8 cellular contexts compared by ENCODE assay signal in genomic region chr3:138862924-138863775, GRCh38. TPM values are rescaled to one million over a fixed set of nuclear protein-coding genes. Genes with fewer than 3 reads are reported as not detected.
DNase-seq lines count a peak whose midpoint lies in the region; ATAC-seq, FAIRE-seq and TF ChIP-seq lines count a peak whose summit lies in the region.
"Had no signal": no experiment of that assay in that cellular context is flagged by ENCODE, and none has a peak within 500 bp of the region (broad histone marks: within the 10 kb centered on the region; RNA-seq: fewer than 3 reads in every experiment).

No MANE protein-coding gene starts in this region.

- ATAC-seq in HCT116 = peak; percentile 84
- ATAC-seq in lower lobe of right lung = peak; percentile 70 to 86
- ATAC-seq: T-cell had no signal

- POLR2A ChIA-PET in HCT116 (lab: Charles Lee) = interaction anchor here (0.8 to 1.3 kb wide), 6 partner anchors 8 to 52 kb away, joined by 3 to 6 read pairs (median 4); partner anchors contain the start of gene PIK3CB
- POLR2A ChIA-PET in CD4-positive, alpha-beta memory T cell (lab: Charles Lee; ENCODE audit: partially characterized antibody) = no interaction called here

- no peaks in the 10 kb centered on the region for H3K79me2 ChIP-seq in HCT116 (ENCODE audit: insufficient read depth, low read length)

- no peak overlapping the region for H3K4me3 Mint-ChIP-seq in T-helper 2 cell treated with Interferon-gamma antibody and Interleukin-4, amounts not matched to agents 5 μg/mL and 100 μg/mL, for 36 hours
- no peak overlapping the region for H3K4me3 Mint-ChIP-seq in CD4-positive, alpha-beta memory T cell
- H3K4me3 Mint-ChIP-seq: T-cell had no signal

- peak; percentile 44 for TF ChIP-seq POLR2A in HCT116 (IDR thresholded peaks at IDR 0.05; ENCODE audit: borderline replicate concordance, extremely low read depth, insufficient read depth, insufficient read length)

- H2AFZ ChIP-seq in HCT116 (ENCODE audit: low read depth, low read length, poor library complexity, severe bottlenecking) = peak overlapping the region; percentile 82

- no peaks in the 10 kb centered on the region for H3K9me2 ChIP-seq in HCT116 (ENCODE audit: insufficient read depth)

- DNase-seq in HCT116 (ENCODE audit: low read depth, low spot score) (peak; percentile 81), NCI-H526 (lab: John Stamatoyannopoulos, UW) (peak; percentile 77 to 84), choroid plexus epithelial cell (ENCODE audit: low read depth) (peak; percentile 67), lower lobe of right lung (no peak), urothelium cell line (ENCODE audit: low spot score) (peak; percentile 67)
- DNase-seq in T-helper 2 cell treated with Interferon-gamma antibody and Interleukin-4, amounts not matched to agents 5 μg/mL and 100 μg/mL, for 36 hours (ENCODE audit: low spot score) = no peak
- no peak for DNase-seq in CD4-positive, alpha-beta memory T cell

- H3K4me2 ChIP-seq in HCT116 (ENCODE audit: low read length) = peak overlapping the region; percentile 90

- no peaks in the 10 kb centered on the region for H4K20me1 ChIP-seq in HCT116 (ENCODE audit: insufficient read depth)

- TF ChIP-seq CTCF in HCT116 (IDR thresholded peaks at IDR 0.05 in 2 of 3, conservative IDR thresholded peaks at IDR 0.05 in 1 of 3; ENCODE audit: borderline replicate concordance in 1 of 3, insufficient read depth in 1 of 3, low read depth in 2 of 3, low read length in 2 of 3) (no peak), choroid plexus epithelial cell (conservative IDR thresholded peaks at IDR 0.05; ENCODE audit: low read depth, low read length) (no peak), lower lobe of right lung (IDR thresholded peaks at IDR 0.05) (no peak)

- H3K4me3 ChIP-seq in HCT116 (replicated peaks in 1 of 2; ENCODE audit: low read depth in 1 of 2, low read length in 2 of 2) (peak overlapping the region; percentile 13 to 53), choroid plexus epithelial cell (ENCODE audit: low read depth, low read length) (no peak overlapping the region), lower lobe of right lung (no peak overlapping the region)
- H3K4me3 ChIP-seq in CD4-positive, alpha-beta memory T cell (ENCODE audit: low read length in 2 of 2) = no peak overlapping the region

- no peak overlapping the region for H3K27ac Mint-ChIP-seq in T-helper 2 cell treated with Interferon-gamma antibody and Interleukin-4, amounts not matched to agents 5 μg/mL and 100 μg/mL, for 36 hours
- peak overlapping the region in 2 of 7 donors; percentile 0 to 16 for H3K27ac Mint-ChIP-seq in CD4-positive, alpha-beta memory T cell
- H3K27ac Mint-ChIP-seq: T-cell had no signal

- no peaks in the 10 kb centered on the region for H3K4me1 Mint-ChIP-seq in T-helper 2 cell treated with Interferon-gamma antibody and Interleukin-4, amounts not matched to agents 5 μg/mL and 100 μg/mL, for 36 hours (ENCODE audit: low read depth)
- H3K4me1 Mint-ChIP-seq in CD4-positive, alpha-beta memory T cell = peaks cover 0 to 9% (median 6%) of the 10 kb centered on the region in 4 donors

- H3K36me3 Mint-ChIP-seq in T-helper 2 cell treated with Interferon-gamma antibody and Interleukin-4, amounts not matched to agents 5 μg/mL and 100 μg/mL, for 36 hours (ENCODE audit: low read depth) = no peaks in the 10 kb centered on the region
- no peaks in the 10 kb centered on the region for H3K36me3 Mint-ChIP-seq in CD4-positive, alpha-beta memory T cell
- H3K36me3 Mint-ChIP-seq: T-cell had no signal

- H3K27ac ChIP-seq in HCT116 (ENCODE audit: low read depth, low read length) (peak overlapping the region; percentile 75), lower lobe of right lung (peak overlapping the region; percentile 47)
- no peak overlapping the region for H3K27ac ChIP-seq in CD4-positive, alpha-beta memory T cell (ENCODE audit: low read depth, low read length)

- peak overlapping the region; percentile 71 for H3K9ac ChIP-seq in HCT116 (ENCODE audit: low read length)

- H3K36me3 ChIP-seq in HCT116 (ENCODE audit: control insufficient read depth in 1 of 2, insufficient read depth in 2 of 2, low read length in 2 of 2) = no peaks in the 10 kb centered on the region
- no peaks in the 10 kb centered on the region for H3K36me3 ChIP-seq in lower lobe of right lung
- no peaks in the 10 kb centered on the region for H3K36me3 ChIP-seq in CD4-positive, alpha-beta memory T cell (ENCODE audit: insufficient read depth, low read length)

- BruUV-seq in HCT116 (replicated peaks; lab: Mats Ljungman, UMichigan) = TSS peak; percentile 84

- TF ChIP-seq RAD21 in HCT116 (IDR thresholded peaks at IDR 0.05; ENCODE audit: low read depth) = peak; percentile 20; the same call in 1 of the 2 replicates

- H3K9me3 Mint-ChIP-seq in T-helper 2 cell treated with Interferon-gamma antibody and Interleukin-4, amounts not matched to agents 5 μg/mL and 100 μg/mL, for 36 hours = no peaks in the 10 kb centered on the region
- H3K9me3 Mint-ChIP-seq in CD4-positive, alpha-beta memory T cell = no peaks in the 10 kb centered on the region
- H3K9me3 Mint-ChIP-seq: T-cell had no signal

- H3K9me3 ChIP-seq in HCT116 (ENCODE audit: control insufficient read depth in 1 of 2, insufficient read depth in 1 of 2, low read depth in 1 of 2, low read length in 2 of 2) (no peaks in the 10 kb centered on the region), lower lobe of right lung (no peaks in the 10 kb centered on the region)
- H3K9me3 ChIP-seq in CD4-positive, alpha-beta memory T cell (ENCODE audit: control insufficient read depth in 1 of 2, low read length in 2 of 2) = no peaks in the 10 kb centered on the region

- peaks cover 3% of the 10 kb centered on the region for H3K27me3 Mint-ChIP-seq in T-helper 2 cell treated with Interferon-gamma antibody and Interleukin-4, amounts not matched to agents 5 μg/mL and 100 μg/mL, for 36 hours (ENCODE audit: low read depth)
- no peaks in the 10 kb centered on the region for H3K27me3 Mint-ChIP-seq in CD4-positive, alpha-beta memory T cell
- H3K27me3 Mint-ChIP-seq: T-cell had no signal

- CTCF ChIA-PET in HCT116 (lab: Charles Lee) = interaction anchor here (1.7 to 2.2 kb wide), 2 partner anchors 53 to 60 kb away, joined by 4 to 15 read pairs; no protein-coding TSS in a partner anchor
- CTCF ChIA-PET in CD4-positive, alpha-beta memory T cell (lab: Charles Lee; ENCODE audit: partially characterized antibody) = interaction anchor here (1.4 kb wide), 1 partner anchor 52 kb away, joined by 3 read pairs; no protein-coding TSS in a partner anchor

- intact Hi-C loops in HCT116 (cut with micrococcal nuclease) (loop anchor here (1.0 to 2.0 kb wide), 2 partner anchors 29 to 54 kb away; partner anchors contain the start of gene PIK3CB), lower lobe of right lung (cut with DNase I) (no loop called here)
- intact Hi-C loops in CD4-positive, alpha-beta memory T cell (cut with micrococcal nuclease) = no loop called here

- FAIRE-seq in urothelium cell line (lab: Jason Lieb, UNC) = no peak

- H3K27me3 ChIP-seq in HCT116 (ENCODE audit: insufficient read depth, low read length) (no peaks in the 10 kb centered on the region), lower lobe of right lung (ENCODE audit: low read depth) (no peaks in the 10 kb centered on the region)
- no peaks in the 10 kb centered on the region for H3K27me3 ChIP-seq in CD4-positive, alpha-beta memory T cell (ENCODE audit: insufficient read depth, low read length)

- peaks cover 28 to 40% of the 10 kb centered on the region in 2 experiments for H3K4me1 ChIP-seq in HCT116 (ENCODE audit: control insufficient read depth in 1 of 2, insufficient read depth in 2 of 2, low read length in 2 of 2)
- peaks cover 16% of the 10 kb centered on the region for H3K4me1 ChIP-seq in lower lobe of right lung
- H3K4me1 ChIP-seq in CD4-positive, alpha-beta memory T cell (ENCODE audit: insufficient read depth, low read length) = no peaks in the 10 kb centered on the region

- RAD21 ChIA-PET in HCT116 (lab: Charles Lee; ENCODE audit: low non-redundant PET in 1 of 2, low total read pairs in 2 of 2, uncharacterized antibody in 2 of 2, unreplicated experiment in 2 of 2) = interaction anchor here (0.7 to 1.8 kb wide), 3 partner anchors 9 to 52 kb away, joined by 3 to 5 read pairs (median 5); no protein-coding TSS in a partner anchor

TF ChIP-seq in HCT116, 20 proteins besides CTCF, POLR2A, EP300 and RAD21:
- TF ChIP-seq POLR2AphosphoS5 (IDR thresholded peaks at IDR 0.05; ENCODE audit: low read depth, low read length) (peak; percentile 81), ELF1 (IDR thresholded peaks at IDR 0.05; ENCODE audit: borderline replicate concordance, low read depth) (no peak), CBX3 (IDR thresholded peaks at IDR 0.05; ENCODE audit: low read depth) (peak; percentile 67), TCF7L2 (IDR thresholded peaks at IDR 0.05; ENCODE audit: borderline replicate concordance, extremely low read depth, insufficient read depth, insufficient read length) (no peak), CEBPB (IDR thresholded peaks at IDR 0.05; ENCODE audit: low read depth) (peak; percentile 52; the same call in 1 of the 2 replicates), SP1 (IDR thresholded peaks at IDR 0.05; ENCODE audit: low read depth) (peak; percentile 48), EGR1 (IDR thresholded peaks at IDR 0.05; ENCODE audit: low read depth) (peak; percentile 42; the same call in 1 of the 2 replicates), JUND (IDR thresholded peaks at IDR 0.05) (peak; percentile 54), MAX (IDR thresholded peaks at IDR 0.05) (peak; percentile 84), FOSL1 (IDR thresholded peaks at IDR 0.05; ENCODE audit: low read depth) (peak; percentile 60), EZH2 (IDR thresholded peaks at IDR 0.05) (no peak)

RNA-seq across cellular contexts. Expression of gene PIK3CB, which starts 28.4 kb away (rescaled TPM):
- 44.3 TPM for total RNA-seq in HCT116 (2021; ENCODE audit: unreplicated experiment)
- polyA plus RNA-seq in HCT116 (2012) = 14.9 and 19.6 TPM in 2 replicates
- 44.6 TPM for total RNA-seq in lower lobe of right lung
- total RNA-seq in CD4-positive, alpha-beta memory T cell = 10 to 100 TPM; 44.8 to 52.1 TPM
- polyA plus RNA-seq in CD4-positive, alpha-beta memory T cell = 10 to 100 TPM; 14.4 to 23.9 TPM

Comparison
In these comparisons a context has a peak if more than half of its experiments do, and no peak if none do; other contexts are left out.
1. DNase-seq: peak in HCT116 (single experiment), NCI-H526 (2 of 2), choroid plexus epithelial cell (single experiment) and urothelium cell line (single experiment); none in lower lobe of right lung (single experiment), T-helper 2 cell treated with Interferon-gamma antibody and Interleukin-4, amounts not matched to agents 5 μg/mL and 100 μg/mL, for 36 hours (single experiment) and CD4-positive, alpha-beta memory T cell (0 of 5).
2. H3K4me3 ChIP-seq: peak in HCT116 (2 of 2); none in choroid plexus epithelial cell (single experiment), lower lobe of right lung (single experiment) and CD4-positive, alpha-beta memory T cell (0 of 2).